13 cellular contexts compared by ENCODE assay signal in genomic region chr10:11397980-11398580, GRCh38.
DNase-seq lines count a peak whose midpoint lies in the region; ATAC-seq and TF ChIP-seq lines count a peak whose summit lies in the region.
"Had no signal": no experiment of that assay in that cellular context is flagged by ENCODE, and none has a peak within 500 bp of the region (broad histone marks: within the 10 kb centered on the region; RNA-seq: fewer than 3 reads in every experiment).

No MANE protein-coding gene starts in this region.

- no peak overlapping the region for H3K27ac ChIP-seq in right atrium auricular region
- H3K27ac ChIP-seq: ascending aorta, hepatocyte, upper lobe of right lung had no signal

- DNase-seq in Right ventricle myocardium inferior (ENCODE audit: missing footprints) = no peak
- no peak for DNase-seq in right atrium auricular region (ENCODE audit: low spot score)
- peak; percentile 62 for DNase-seq in cerebellum (ENCODE audit: low spot score)
- no peak for DNase-seq in left lobe of liver (ENCODE audit: low spot score)
- DNase-seq in superior temporal gyrus (ENCODE audit: extremely low spot score) = peak; percentile 26
- no peak for DNase-seq in KG1 (lab: John Stamatoyannopoulos, UW)
- DNase-seq: NCI-H2081, upper lobe of right lung had no signal

- peaks cover 0 to 11% of the 10 kb centered on the region in 2 donors for H3K4me1 ChIP-seq in right atrium auricular region
- H3K4me1 ChIP-seq: ascending aorta, upper lobe of right lung had no signal

- H3K27me3 ChIP-seq in right atrium auricular region = no peaks in the 10 kb centered on the region
- H3K27me3 ChIP-seq: ascending aorta, hepatocyte, upper lobe of right lung had no signal

- no peak for TF ChIP-seq CTCF in right atrium auricular region (IDR thresholded peaks at IDR 0.05)

- H3K9me3 ChIP-seq in right atrium auricular region = no peaks in the 10 kb centered on the region
- H3K9me3 ChIP-seq: ascending aorta, upper lobe of right lung had no signal

- intact Hi-C loops in Right ventricle myocardium inferior (cut with DNase I) = no loop called here

- no peaks in the 10 kb centered on the region for H3K36me3 ChIP-seq in right atrium auricular region
- H3K36me3 ChIP-seq: ascending aorta, upper lobe of right lung had no signal

- no peak overlapping the region for H3K4me3 ChIP-seq in right atrium auricular region
- H3K4me3 ChIP-seq: ascending aorta, GM23338, hepatocyte, upper lobe of right lung had no signal

- ATAC-seq in Right ventricle myocardium inferior (peak; percentile 80), left lobe of liver (peak; percentile 24), GM21447 (IDR thresholded peaks at IDR 0.05; ENCODE audit: unreplicated experiment) (no peak), HG03135 (IDR thresholded peaks at IDR 0.05; ENCODE audit: unreplicated experiment) (no peak)
- ATAC-seq: GM23338, upper lobe of right lung had no signal

Comparison
In these comparisons a context has a peak if more than half of its experiments do, and no peak if none do; other contexts are left out.
1. ATAC-seq: peak in Right ventricle myocardium inferior (single experiment) and left lobe of liver (single experiment); none in GM21447 (single experiment) and HG03135 (single experiment).
2. DNase-seq: peak in cerebellum (single experiment) and superior temporal gyrus (single experiment); none in Right ventricle myocardium inferior (single experiment), right atrium auricular region (single experiment), left lobe of liver (single experiment) and KG1 (single experiment).